In genomic region chr5:176501333-176501732, GRCh38 we compare ENCODE assay signal across 19 cellular contexts.
DNase-seq lines count a peak whose midpoint lies in the region; ATAC-seq and TF ChIP-seq lines count a peak whose summit lies in the region.
"Had no signal": no experiment of that assay in that cellular context is flagged by ENCODE, and none has a peak within 500 bp of the region (broad histone marks: within the 10 kb centered on the region; RNA-seq: fewer than 3 reads in every experiment).

No MANE protein-coding gene starts in this region.

- TF ChIP-seq CTCF in AG10803 (conservative IDR thresholded peaks at IDR 0.05; ENCODE audit: low read length) (no peak), epithelial cell of esophagus (IDR thresholded peaks at IDR 0.05; ENCODE audit: insufficient read depth, low read depth, low read length, missing control alignments) (no peak)

- ATAC-seq in HG02970 (IDR thresholded peaks at IDR 0.05; ENCODE audit: low FRiP score, unreplicated experiment) (no peak), HG02840 (IDR thresholded peaks at IDR 0.05; ENCODE audit: low FRiP score, unreplicated experiment) (no peak), GM21723 (IDR thresholded peaks at IDR 0.05; ENCODE audit: unreplicated experiment) (no peak)
- ATAC-seq: heart right ventricle, HepG2, T-cell, WTC11 had no signal

- DNase-seq in AG10803 (ENCODE audit: low read depth): peak; percentile 87
- DNase-seq in NCI-H226: peak; percentile 51
- peak; percentile 82 for DNase-seq in epithelial cell of esophagus (ENCODE audit: low read depth)
- DNase-seq in non-pigmented ciliary epithelial cell (ENCODE audit: low read depth): peak; percentile 54
- no peak for DNase-seq in putamen (ENCODE audit: low spot score)
- DNase-seq: DMS 273 treated with DMSO at 0.1 percent for 48 hours; heart right ventricle; NCI-H2029 treated with DMSO at 0.1 percent for 48 hours; NCI-H69; right lobe of liver; stimulated activated CD4-positive, alpha-beta T cell treated with anti-CD3 and anti-CD28 coated beads, Interleukin-4, amount 100 ng/mL, for 1 hour; T-cell had no signal

- H3K4me3 ChIP-seq in AG10803 (ENCODE audit: low read length): no peak overlapping the region
- H3K4me3 ChIP-seq in epithelial cell of esophagus (ENCODE audit: low read length): no peak overlapping the region
- H3K4me3 ChIP-seq: BLaER1 treated with 17β-estradiol and CSF1 and Interleukin-3, amounts not matched to agents 10 nM and 100 nM; heart right ventricle; right lobe of liver; thoracic aorta had no signal
